1 cellular context compared by ENCODE assay signal in the genomic region with DNA sequence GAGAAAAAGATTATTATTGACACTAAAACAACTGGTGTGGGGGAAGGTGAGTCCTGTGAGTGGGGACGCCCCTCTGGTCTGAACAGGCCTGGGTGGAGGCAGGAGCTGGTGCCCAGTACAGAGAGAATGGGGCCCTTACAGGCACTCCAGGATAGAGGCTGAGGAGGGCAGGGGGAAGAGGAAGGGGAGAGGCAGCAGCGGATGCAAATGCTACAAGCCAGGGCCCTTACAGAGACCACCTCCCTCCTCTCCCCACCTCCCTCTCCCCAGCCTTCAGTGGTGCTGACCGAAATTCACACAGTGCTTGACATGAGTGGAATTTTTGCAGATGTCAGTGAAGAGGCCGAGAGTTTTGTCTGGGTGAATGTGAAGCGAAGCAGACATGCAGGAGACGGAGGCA.
TF ChIP-seq lines count a peak whose summit lies in the region.

No MANE protein-coding gene starts in this region.

TF ChIP-seq in GM23338, 12 proteins besides CTCF, POLR2A, EP300 and RAD21 (continued from another document):
- TF ChIP-seq, protein P1, sequence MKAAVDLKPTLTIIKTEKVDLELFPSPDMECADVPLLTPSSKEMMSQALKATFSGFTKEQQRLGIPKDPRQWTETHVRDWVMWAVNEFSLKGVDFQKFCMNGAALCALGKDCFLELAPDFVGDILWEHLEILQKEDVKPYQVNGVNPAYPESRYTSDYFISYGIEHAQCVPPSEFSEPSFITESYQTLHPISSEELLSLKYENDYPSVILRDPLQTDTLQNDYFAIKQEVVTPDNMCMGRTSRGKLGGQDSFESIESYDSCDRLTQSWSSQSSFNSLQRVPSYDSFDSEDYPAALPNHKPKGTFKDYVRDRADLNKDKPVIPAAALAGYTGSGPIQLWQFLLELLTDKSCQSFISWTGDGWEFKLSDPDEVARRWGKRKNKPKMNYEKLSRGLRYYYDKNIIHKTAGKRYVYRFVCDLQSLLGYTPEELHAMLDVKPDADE (IDR thresholded peaks at IDR 0.05), result no peak
- TF ChIP-seq JUNB (IDR thresholded peaks at IDR 0.05; ENCODE audit: unreplicated experiment) (no peak), EZH2 (IDR thresholded peaks at IDR 0.05; ENCODE audit: low read depth, unreplicated experiment) (no peak)
- TF ChIP-seq, protein P2, sequence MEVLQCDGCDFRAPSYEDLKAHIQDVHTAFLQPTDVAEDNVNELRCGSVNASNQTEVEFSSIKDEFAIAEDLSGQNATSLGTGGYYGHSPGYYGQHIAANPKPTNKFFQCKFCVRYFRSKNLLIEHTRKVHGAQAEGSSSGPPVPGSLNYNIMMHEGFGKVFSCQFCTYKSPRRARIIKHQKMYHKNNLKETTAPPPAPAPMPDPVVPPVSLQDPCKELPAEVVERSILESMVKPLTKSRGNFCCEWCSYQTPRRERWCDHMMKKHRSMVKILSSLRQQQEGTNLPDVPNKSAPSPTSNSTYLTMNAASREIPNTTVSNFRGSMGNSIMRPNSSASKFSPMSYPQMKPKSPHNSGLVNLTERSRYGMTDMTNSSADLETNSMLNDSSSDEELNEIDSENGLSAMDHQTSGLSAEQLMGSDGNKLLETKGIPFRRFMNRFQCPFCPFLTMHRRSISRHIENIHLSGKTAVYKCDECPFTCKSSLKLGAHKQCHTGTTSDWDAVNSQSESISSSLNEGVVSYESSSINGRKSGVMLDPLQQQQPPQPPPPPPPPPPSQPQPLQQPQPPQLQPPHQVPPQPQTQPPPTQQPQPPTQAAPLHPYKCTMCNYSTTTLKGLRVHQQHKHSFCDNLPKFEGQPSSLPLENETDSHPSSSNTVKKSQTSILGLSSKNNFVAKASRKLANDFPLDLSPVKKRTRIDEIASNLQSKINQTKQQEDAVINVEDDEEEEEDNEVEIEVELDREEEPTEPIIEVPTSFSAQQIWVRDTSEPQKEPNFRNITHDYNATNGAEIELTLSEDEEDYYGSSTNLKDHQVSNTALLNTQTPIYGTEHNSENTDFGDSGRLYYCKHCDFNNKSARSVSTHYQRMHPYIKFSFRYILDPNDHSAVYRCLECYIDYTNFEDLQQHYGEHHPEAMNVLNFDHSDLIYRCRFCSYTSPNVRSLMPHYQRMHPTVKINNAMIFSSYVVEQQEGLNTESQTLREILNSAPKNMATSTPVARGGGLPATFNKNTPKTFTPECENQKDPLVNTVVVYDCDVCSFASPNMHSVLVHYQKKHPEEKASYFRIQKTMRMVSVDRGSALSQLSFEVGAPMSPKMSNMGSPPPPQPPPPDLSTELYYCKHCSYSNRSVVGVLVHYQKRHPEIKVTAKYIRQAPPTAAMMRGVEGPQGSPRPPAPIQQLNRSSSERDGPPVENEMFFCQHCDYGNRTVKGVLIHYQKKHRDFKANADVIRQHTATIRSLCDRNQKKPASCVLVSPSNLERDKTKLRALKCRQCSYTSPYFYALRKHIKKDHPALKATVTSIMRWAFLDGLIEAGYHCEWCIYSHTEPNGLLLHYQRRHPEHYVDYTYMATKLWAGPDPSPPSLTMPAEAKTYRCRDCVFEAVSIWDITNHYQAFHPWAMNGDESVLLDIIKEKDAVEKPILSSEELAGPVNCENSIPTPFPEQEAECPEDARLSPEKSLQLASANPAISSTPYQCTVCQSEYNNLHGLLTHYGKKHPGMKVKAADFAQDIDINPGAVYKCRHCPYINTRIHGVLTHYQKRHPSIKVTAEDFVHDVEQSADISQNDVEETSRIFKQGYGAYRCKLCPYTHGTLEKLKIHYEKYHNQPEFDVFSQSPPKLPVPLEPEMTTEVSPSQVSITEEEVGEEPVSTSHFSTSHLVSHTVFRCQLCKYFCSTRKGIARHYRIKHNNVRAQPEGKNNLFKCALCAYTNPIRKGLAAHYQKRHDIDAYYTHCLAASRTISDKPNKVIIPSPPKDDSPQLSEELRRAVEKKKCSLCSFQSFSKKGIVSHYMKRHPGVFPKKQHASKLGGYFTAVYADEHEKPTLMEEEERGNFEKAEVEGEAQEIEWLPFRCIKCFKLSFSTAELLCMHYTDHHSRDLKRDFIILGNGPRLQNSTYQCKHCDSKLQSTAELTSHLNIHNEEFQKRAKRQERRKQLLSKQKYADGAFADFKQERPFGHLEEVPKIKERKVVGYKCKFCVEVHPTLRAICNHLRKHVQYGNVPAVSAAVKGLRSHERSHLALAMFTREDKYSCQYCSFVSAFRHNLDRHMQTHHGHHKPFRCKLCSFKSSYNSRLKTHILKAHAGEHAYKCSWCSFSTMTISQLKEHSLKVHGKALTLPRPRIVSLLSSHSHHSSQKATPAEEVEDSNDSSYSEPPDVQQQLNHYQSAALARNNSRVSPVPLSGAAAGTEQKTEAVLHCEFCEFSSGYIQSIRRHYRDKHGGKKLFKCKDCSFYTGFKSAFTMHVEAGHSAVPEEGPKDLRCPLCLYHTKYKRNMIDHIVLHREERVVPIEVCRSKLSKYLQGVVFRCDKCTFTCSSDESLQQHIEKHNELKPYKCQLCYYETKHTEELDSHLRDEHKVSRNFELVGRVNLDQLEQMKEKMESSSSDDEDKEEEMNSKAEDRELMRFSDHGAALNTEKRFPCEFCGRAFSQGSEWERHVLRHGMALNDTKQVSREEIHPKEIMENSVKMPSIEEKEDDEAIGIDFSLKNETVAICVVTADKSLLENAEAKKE (CRISPR knock-in tag; IDR thresholded peaks at IDR 0.05), result no peak
- TF ChIP-seq, protein P3, sequence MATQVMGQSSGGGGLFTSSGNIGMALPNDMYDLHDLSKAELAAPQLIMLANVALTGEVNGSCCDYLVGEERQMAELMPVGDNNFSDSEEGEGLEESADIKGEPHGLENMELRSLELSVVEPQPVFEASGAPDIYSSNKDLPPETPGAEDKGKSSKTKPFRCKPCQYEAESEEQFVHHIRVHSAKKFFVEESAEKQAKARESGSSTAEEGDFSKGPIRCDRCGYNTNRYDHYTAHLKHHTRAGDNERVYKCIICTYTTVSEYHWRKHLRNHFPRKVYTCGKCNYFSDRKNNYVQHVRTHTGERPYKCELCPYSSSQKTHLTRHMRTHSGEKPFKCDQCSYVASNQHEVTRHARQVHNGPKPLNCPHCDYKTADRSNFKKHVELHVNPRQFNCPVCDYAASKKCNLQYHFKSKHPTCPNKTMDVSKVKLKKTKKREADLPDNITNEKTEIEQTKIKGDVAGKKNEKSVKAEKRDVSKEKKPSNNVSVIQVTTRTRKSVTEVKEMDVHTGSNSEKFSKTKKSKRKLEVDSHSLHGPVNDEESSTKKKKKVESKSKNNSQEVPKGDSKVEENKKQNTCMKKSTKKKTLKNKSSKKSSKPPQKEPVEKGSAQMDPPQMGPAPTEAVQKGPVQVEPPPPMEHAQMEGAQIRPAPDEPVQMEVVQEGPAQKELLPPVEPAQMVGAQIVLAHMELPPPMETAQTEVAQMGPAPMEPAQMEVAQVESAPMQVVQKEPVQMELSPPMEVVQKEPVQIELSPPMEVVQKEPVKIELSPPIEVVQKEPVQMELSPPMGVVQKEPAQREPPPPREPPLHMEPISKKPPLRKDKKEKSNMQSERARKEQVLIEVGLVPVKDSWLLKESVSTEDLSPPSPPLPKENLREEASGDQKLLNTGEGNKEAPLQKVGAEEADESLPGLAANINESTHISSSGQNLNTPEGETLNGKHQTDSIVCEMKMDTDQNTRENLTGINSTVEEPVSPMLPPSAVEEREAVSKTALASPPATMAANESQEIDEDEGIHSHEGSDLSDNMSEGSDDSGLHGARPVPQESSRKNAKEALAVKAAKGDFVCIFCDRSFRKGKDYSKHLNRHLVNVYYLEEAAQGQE (IDR thresholded peaks at IDR 0.05; ENCODE audit: unreplicated experiment), result no peak
